In genomic region chr3:174028673-174029072, GRCh38 we compare ENCODE assay signal across 34 cellular contexts.
"Had no signal": no experiment of that assay in that cellular context is flagged by ENCODE, and none has a peak within 500 bp of the region (broad histone marks: within the 10 kb centered on the region; RNA-seq: fewer than 3 reads in every experiment).

No MANE protein-coding gene starts in this region.

- H3K4me3 ChIP-seq: MG63 had no signal

- DNase-seq: Karpas-422, Kasumi-1, MG63, MM.1S, MV-4-11, NCI-H1048, NCI-H1092, NCI-H1092 treated with DMSO at 0.1 percent for 48 hours, NCI-H1105, NCI-H1105 treated with DMSO at 0.1 percent for 48 hours, NCI-H1417, NCI-H1417 treated with DMSO at 0.1 percent for 48 hours, NCI-H1436, NCI-H1436 treated with DMSO at 0.1 percent for 48 hours, NCI-H146, NCI-H1694, NCI-H1694 treated with DMSO at 0.1 percent for 48 hours, NCI-H187, NCI-H187 treated with DMSO at 0.1 percent for 48 hours, NCI-H1930, NCI-H2029, NCI-H2029 treated with DMSO at 0.1 percent for 48 hours, NCI-H2081, NCI-H2081 treated with DMSO at 0.1 percent for 48 hours, NCI-H2107, NCI-H2171, NCI-H2171 treated with DMSO at 0.1 percent for 48 hours, NCI-H2227 treated with DMSO at 0.1 percent for 48 hours, NCI-H226, NCI-H345, NCI-H446, NCI-H446 treated with DMSO at 0.1 percent for 48 hours, NCI-H510A, NCI-H510A treated with DMSO at 0.1 percent for 48 hours had no signal

- H3K27me3 ChIP-seq: MG63 had no signal

- H3K36me3 ChIP-seq: MG63 had no signal
